ENCODE assay signal across 8 cellular contexts in genomic region chr5:138330813-138331448, GRCh38. TPM values are rescaled to one million over a fixed set of nuclear protein-coding genes. Genes with fewer than 3 reads are reported as not detected.
DNase-seq lines count a peak whose midpoint lies in the region; ATAC-seq, FAIRE-seq and TF ChIP-seq lines count a peak whose summit lies in the region.

No MANE protein-coding gene starts in this region.

- H3K27ac ChIP-seq in ascending aorta (no peak overlapping the region), lower lobe of right lung (no peak overlapping the region)

- no peaks in the 10 kb centered on the region for H3K27me3 Mint-ChIP-seq in stimulated activated naive CD8-positive, alpha-beta T cell treated with anti-CD3 and anti-CD28 coated beads, Interleukin-15, Interleukin-2, amounts not matched to agents 100 ng/mL and 50 ng/mL, for 24 hours

- ATAC-seq in stimulated activated naive CD8-positive, alpha-beta T cell treated with anti-CD3 and anti-CD28 coated beads, Interleukin-15, Interleukin-2, amounts not matched to agents 100 U/mL and 50 U/mL, for 24 hours = no peak
- no peak for ATAC-seq in lower lobe of right lung
- no peak for ATAC-seq in HG02870 (IDR thresholded peaks at IDR 0.05; ENCODE audit: unreplicated experiment)

- no peak for DNase-seq in stimulated activated naive CD8-positive, alpha-beta T cell treated with anti-CD3 and anti-CD28 coated beads, Interleukin-15, Interleukin-2, amounts not matched to agents 100 U/mL and 50 U/mL, for 24 hours
- DNase-seq in ascending aorta (ENCODE audit: low spot score in 2 of 2) = no peak
- DNase-seq in lower lobe of right lung = no peak
- no peak for DNase-seq in GM19239 (ENCODE audit: insufficient read length, low spot score)
- DNase-seq in NCI-H2196 treated with DMSO at 0.1 percent for 48 hours (lab: John Stamatoyannopoulos, UW; ENCODE audit: unreplicated experiment) = no peak
- DNase-seq in superior temporal gyrus (ENCODE audit: extremely low spot score) = no peak

- TF ChIP-seq CTCF in ascending aorta (IDR thresholded peaks at IDR 0.05) (no peak), lower lobe of right lung (IDR thresholded peaks at IDR 0.05) (no peak)

- H3K4me1 Mint-ChIP-seq in stimulated activated naive CD8-positive, alpha-beta T cell treated with anti-CD3 and anti-CD28 coated beads, Interleukin-15, Interleukin-2, amounts not matched to agents 100 ng/mL and 50 ng/mL, for 24 hours (ENCODE audit: low read depth) = peaks cover 16% of the 10 kb centered on the region

- intact Hi-C loops in ascending aorta (cut with DNase I) (loop anchor here (5.0 to 10.0 kb wide), 2 partner anchors 154 to 706 kb away; partner anchors contain the start of genes BRD8 and KIF20A), lower lobe of right lung (cut with DNase I) (no loop called here)

- H3K9me3 ChIP-seq in ascending aorta (no peaks in the 10 kb centered on the region), lower lobe of right lung (no peaks in the 10 kb centered on the region)

- H3K4me3 ChIP-seq in ascending aorta (peak overlapping the region; percentile 35 to 61), lower lobe of right lung (peak overlapping the region; percentile 61)

- H3K4me1 ChIP-seq in ascending aorta (peaks cover 0 to 3% of the 10 kb centered on the region in 2 donors), lower lobe of right lung (peaks cover 16% of the 10 kb centered on the region)

- H3K27me3 ChIP-seq in ascending aorta (no peaks in the 10 kb centered on the region), lower lobe of right lung (ENCODE audit: low read depth) (no peaks in the 10 kb centered on the region)

- peak overlapping the region; percentile 90 for H3K4me3 Mint-ChIP-seq in stimulated activated naive CD8-positive, alpha-beta T cell treated with anti-CD3 and anti-CD28 coated beads, Interleukin-15, Interleukin-2, amounts not matched to agents 100 ng/mL and 50 ng/mL, for 24 hours

- FAIRE-seq in GM19239 (lab: Jason Lieb, UNC) = no peak

- H3K36me3 Mint-ChIP-seq in stimulated activated naive CD8-positive, alpha-beta T cell treated with anti-CD3 and anti-CD28 coated beads, Interleukin-15, Interleukin-2, amounts not matched to agents 100 ng/mL and 50 ng/mL, for 24 hours (ENCODE audit: low read depth) = no peaks in the 10 kb centered on the region

- H3K36me3 ChIP-seq in ascending aorta (no peaks in the 10 kb centered on the region), lower lobe of right lung (no peaks in the 10 kb centered on the region)

- H3K27ac Mint-ChIP-seq in stimulated activated naive CD8-positive, alpha-beta T cell treated with anti-CD3 and anti-CD28 coated beads, Interleukin-15, Interleukin-2, amounts not matched to agents 100 ng/mL and 50 ng/mL, for 24 hours = peak overlapping the region; percentile 89

- no peaks in the 10 kb centered on the region for H3K9me3 Mint-ChIP-seq in stimulated activated naive CD8-positive, alpha-beta T cell treated with anti-CD3 and anti-CD28 coated beads, Interleukin-15, Interleukin-2, amounts not matched to agents 100 ng/mL and 50 ng/mL, for 24 hours

RNA-seq across cellular contexts. Expression of gene CDC25C, which starts 0.7 kb away (rescaled TPM):
- total RNA-seq in ascending aorta (not detected), lower lobe of right lung (0.47 TPM)

RNA-seq across cellular contexts. Expression of gene FAM53C, which starts 7.1 kb away (rescaled TPM):
- total RNA-seq in ascending aorta (40.0 TPM), lower lobe of right lung (23.3 TPM)

RNA-seq across cellular contexts. Expression of gene KDM3B, which starts 21.6 kb away (rescaled TPM):
- total RNA-seq in ascending aorta (33.4 TPM), lower lobe of right lung (67.1 TPM)

RNA-seq across cellular contexts. Expression of gene GFRA3, which starts 56.5 kb away (rescaled TPM):
- total RNA-seq in ascending aorta (not detected), lower lobe of right lung (0.53 TPM)
